Comparison of ENCODE assay signal across 8 cellular contexts in the genomic region with DNA sequence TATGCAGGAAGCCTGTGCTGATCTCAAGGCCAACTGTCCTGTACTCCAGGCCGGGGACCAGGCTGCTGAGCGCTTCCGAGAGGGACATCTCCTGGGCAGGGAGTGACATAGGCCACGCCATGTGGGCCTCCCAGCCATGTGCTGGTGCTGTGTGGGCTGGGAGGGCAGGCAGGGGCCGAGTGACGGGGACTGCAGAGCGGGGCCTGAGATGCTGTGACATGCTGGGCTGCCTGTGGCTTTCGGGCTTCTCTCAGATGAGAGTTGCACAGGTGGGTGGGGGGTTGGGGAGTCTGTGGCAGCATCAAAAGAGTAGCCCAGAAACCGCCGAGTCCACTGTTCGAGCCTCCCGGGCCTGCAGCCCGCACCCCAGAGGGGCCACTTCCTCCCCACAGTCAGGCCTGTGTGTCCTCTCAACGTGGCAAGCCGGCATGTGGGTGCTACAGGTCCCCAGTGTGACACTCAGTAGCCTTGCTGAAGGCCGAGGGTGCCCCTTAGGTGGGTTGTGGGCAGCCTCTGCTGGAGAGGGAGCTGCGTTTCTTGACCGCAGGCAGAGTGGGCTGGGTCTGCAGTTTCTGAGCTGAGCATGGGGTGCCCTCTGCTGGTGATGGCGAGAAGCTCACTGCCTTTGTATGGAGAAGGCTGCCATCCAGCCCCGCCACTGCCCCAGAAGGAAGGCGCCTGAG.
DNase-seq lines count a peak whose midpoint lies in the region; ATAC-seq and TF ChIP-seq lines count a peak whose summit lies in the region.

No MANE protein-coding gene starts in this region.

- DNase-seq in GM12865 (ENCODE audit: low read depth) (peak; percentile 87), NCI-H1092 treated with DMSO at 0.1 percent for 48 hours (lab: John Stamatoyannopoulos, UW) (peak; percentile 75), T1000 (lab: John Stamatoyannopoulos, UW) (peak; percentile 86), astrocyte of the cerebellum (ENCODE audit: low read depth) (peak; percentile 58), hippocampal formation (lab: John Stamatoyannopoulos, UW) (peak; percentile 73 to 74), sciatic nerve (ENCODE audit: low spot score) (peak; percentile 95)

- peak; percentile 96 for TF ChIP-seq CTCF in GM12865 (IDR thresholded peaks at IDR 0.05; ENCODE audit: insufficient read depth, low read depth, low read length, missing control alignments)
- peak; percentile 87 for TF ChIP-seq CTCF in astrocyte of the cerebellum (IDR thresholded peaks at IDR 0.05; ENCODE audit: low read depth, low read length, missing control alignments)

- in situ Hi-C loops in astrocyte of the cerebellum (cut with HindIII; ENCODE audit: low sequenced_read_pairs), result no loop called here

- H3K4me3 ChIP-seq in GM12865 (ENCODE audit: low read depth, low read length) (no peak overlapping the region), astrocyte of the cerebellum (ENCODE audit: low read depth, low read length) (no peak overlapping the region)

- intact Hi-C loops in sciatic nerve (cut with DNase I), result loop anchor here (1.0 kb wide), 1 partner anchor 103 kb away; no protein-coding TSS in a partner anchor

- ATAC-seq in sciatic nerve (peak; percentile 78), GM19452 (IDR thresholded peaks at IDR 0.05; ENCODE audit: unreplicated experiment) (no peak), HG02642 (IDR thresholded peaks at IDR 0.05; ENCODE audit: poor library complexity, unreplicated experiment) (no peak)
